In genomic region chr2:113791697-113792590, GRCh38 we compare ENCODE assay signal across 8 cellular contexts. TPM values are rescaled to one million over a fixed set of nuclear protein-coding genes. Genes with fewer than 3 reads are reported as not detected.
DNase-seq lines count a peak whose midpoint lies in the region; ATAC-seq, FAIRE-seq and TF ChIP-seq lines count a peak whose summit lies in the region.

No MANE protein-coding gene starts in this region.

- FAIRE-seq in bronchial epithelial cell (lab: Jason Lieb, UNC): no peak

- CTCF ChIA-PET in BJ (lab: Yijun Ruan, JAX): no interaction called here

- no peak overlapping the region for H3K4me3 ChIP-seq in BJ (ENCODE audit: low read depth, low read length)
- H3K4me3 ChIP-seq in bronchial epithelial cell (ENCODE audit: low read depth, low read length): no peak overlapping the region
- H3K4me3 ChIP-seq in ascending aorta: no peak overlapping the region

- H3K9me3 ChIP-seq in ascending aorta: no peaks in the 10 kb centered on the region

- intact Hi-C loops in ascending aorta (cut with DNase I): no loop called here

- H3K27me3 ChIP-seq in BJ (ENCODE audit: control insufficient read depth, insufficient read depth, low read length) (no peaks in the 10 kb centered on the region), bronchial epithelial cell (ENCODE audit: control insufficient read depth, insufficient read depth, low read length) (no peaks in the 10 kb centered on the region), ascending aorta (no peaks in the 10 kb centered on the region)

- H3K4me1 ChIP-seq in ascending aorta: no peaks in the 10 kb centered on the region

- ATAC-seq in GM19372 (IDR thresholded peaks at IDR 0.05; ENCODE audit: low read depth, unreplicated experiment) (peak; percentile 93), HG03378 (IDR thresholded peaks at IDR 0.05; ENCODE audit: unreplicated experiment) (peak; percentile 98)

- H3K27ac ChIP-seq in ascending aorta: no peak overlapping the region

- no peak for TF ChIP-seq CTCF in BJ (IDR thresholded peaks at IDR 0.05; ENCODE audit: insufficient read depth, low read depth, low read length)
- TF ChIP-seq CTCF in bronchial epithelial cell (IDR thresholded peaks at IDR 0.05; ENCODE audit: insufficient read depth, low read length, severe bottlenecking): no peak
- no peak for TF ChIP-seq CTCF in ascending aorta (IDR thresholded peaks at IDR 0.05)

- DNase-seq in BJ (ENCODE audit: low read depth) (peak; percentile 46), bronchial epithelial cell (ENCODE audit: low read depth) (peak; percentile 53), ascending aorta (ENCODE audit: low spot score in 2 of 2) (no peak), SHP77 (lab: John Stamatoyannopoulos, UW) (no peak), NCI-H2196 treated with DMSO at 0.1 percent for 48 hours (lab: John Stamatoyannopoulos, UW; ENCODE audit: unreplicated experiment) (no peak), NCI-H748 treated with DMSO at 0.1 percent for 48 hours (lab: John Stamatoyannopoulos, UW) (no peak)

- H3K36me3 ChIP-seq in BJ (ENCODE audit: control insufficient read depth, insufficient read depth, low read length) (no peaks in the 10 kb centered on the region), bronchial epithelial cell (ENCODE audit: control insufficient read depth, insufficient read depth, low read length) (no peaks in the 10 kb centered on the region), ascending aorta (no peaks in the 10 kb centered on the region)

- POLR2A ChIA-PET in BJ (lab: Charles Lee): no interaction called here

RNA-seq across cellular contexts. Expression of gene SLC35F5, which starts 35.5 kb away (rescaled TPM):
- polyA plus RNA-seq in BJ (2011; rRNA removed): 52.4 and 96.2 TPM in 2 replicates
- polyA minus RNA-seq in BJ (2011; rRNA and poly(A)+ RNA removed): 59.2 and 62.1 TPM in 2 replicates
- total RNA-seq in bronchial epithelial cell (112 and 130 TPM in 2 replicates), ascending aorta (55.7 TPM)

Comparison
In these comparisons a context has a peak if more than half of its experiments do, and no peak if none do; other contexts are left out.
1. DNase-seq: peak in BJ (single experiment) and bronchial epithelial cell (single experiment); none in ascending aorta (0 of 2), SHP77 (0 of 2), NCI-H2196 treated with DMSO at 0.1 percent for 48 hours (single experiment) and NCI-H748 treated with DMSO at 0.1 percent for 48 hours (single experiment).